ENCODE assay signal across 8 cellular contexts in genomic region chr4:973431-974397, GRCh38. TPM values are rescaled to one million over a fixed set of nuclear protein-coding genes. Genes with fewer than 3 reads are reported as not detected.
DNase-seq lines count a peak whose midpoint lies in the region; ATAC-seq and TF ChIP-seq lines count a peak whose summit lies in the region.

DGKQ (minus strand) TSS chr4:973569; CDS start chr4:973482, 87 bp downstream.

- peak; percentile 62 for ATAC-seq in HG02588 (IDR thresholded peaks at IDR 0.05; ENCODE audit: unreplicated experiment)

- TF ChIP-seq CTCF in GM12864 (IDR thresholded peaks at IDR 0.05; ENCODE audit: low read depth, low read length, missing control alignments): no peak

- H3K4me3 ChIP-seq in GM12864 (ENCODE audit: low read depth, low read length): peak within 1 kb of the TSS; percentile 85

- DNase-seq in GM12864 (ENCODE audit: low read depth) (no peak), NCI-H146 treated with DMSO at 0.1 percent for 48 hours (lab: John Stamatoyannopoulos, UW; ENCODE audit: unreplicated experiment) (peak; percentile 17), cerebellum (ENCODE audit: low spot score) (peak; percentile 99), kidney glomerular epithelial cell (lab: John Stamatoyannopoulos, UW) (peak; percentile 65), NCI-H1105 (lab: John Stamatoyannopoulos, UW) (no peak)
- peak; percentile 88 for DNase-seq in activated CD4-positive, alpha-beta T cell treated with anti-CD3 and anti-CD28 coated beads for 1 hour
- DNase-seq in stimulated activated CD4-positive, alpha-beta T cell treated with anti-CD3 and anti-CD28 coated beads, Interleukin-15, amount 100 ng/mL, for 24 hours: peak; percentile 85

RNA-seq across cellular contexts. Expression of gene DGKQ, which starts in this region (rescaled TPM):
- 7.3 TPM for total RNA-seq in cerebellum

Comparison
In these comparisons a context has a peak if more than half of its experiments do, and no peak if none do; other contexts are left out.
1. DNase-seq: peak in NCI-H146 treated with DMSO at 0.1 percent for 48 hours (single experiment), activated CD4-positive, alpha-beta T cell treated with anti-CD3 and anti-CD28 coated beads for 1 hour (single experiment), cerebellum (single experiment), kidney glomerular epithelial cell (single experiment) and stimulated activated CD4-positive, alpha-beta T cell treated with anti-CD3 and anti-CD28 coated beads, Interleukin-15, amount 100 ng/mL, for 24 hours (single experiment); none in GM12864 (single experiment) and NCI-H1105 (single experiment).